Comparison of ENCODE assay signal across 8 cellular contexts in the genomic region with DNA sequence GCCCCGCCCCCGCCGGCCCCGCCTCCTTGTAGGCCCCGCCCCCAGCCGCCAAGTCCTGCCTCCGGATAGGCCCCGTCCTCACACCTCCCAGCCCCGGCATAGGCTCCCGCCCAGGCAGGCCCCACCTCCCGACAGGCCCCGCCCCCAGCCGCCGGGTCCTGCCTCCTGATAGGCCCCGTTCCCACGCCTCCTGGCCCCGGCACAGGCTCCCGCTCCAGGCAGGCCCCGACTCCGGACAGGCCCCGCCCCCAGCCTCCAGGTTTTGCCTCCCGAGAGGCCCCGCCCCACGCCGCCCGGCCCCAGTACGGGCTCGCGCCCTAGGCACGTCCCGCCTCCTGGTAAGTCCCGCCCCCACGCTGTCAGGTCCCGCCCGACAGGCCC. TPM values are rescaled to one million over a fixed set of nuclear protein-coding genes. Genes with fewer than 3 reads are reported as not detected.
A peak's percentile ranks its signal among the peaks of the same experiment; 100 is the strongest.
DNase-seq lines count a peak whose midpoint lies in the region; ATAC-seq and TF ChIP-seq lines count a peak whose summit lies in the region.

No MANE protein-coding gene starts in this region.

- H3K27ac Mint-ChIP-seq in dendritic cell treated with granulocyte-macrophage colony-stimulating factor and Interleukin-4, amounts not matched to agents 40 ng/mL and 50 ng/mL, for 4 days = peak overlapping the region; percentile 89

- TF ChIP-seq CTCF in BJ (IDR thresholded peaks at IDR 0.05; ENCODE audit: insufficient read depth, low read depth, low read length) (no peak), liver (IDR thresholded peaks at IDR 0.05; ENCODE audit: low read depth, low read length, missing input control) (no peak)

- peak overlapping the region; percentile 87 to 92 for H3K27ac ChIP-seq in liver (ENCODE audit: low read depth in 1 of 2, low read length in 2 of 2)

- ATAC-seq in GM19395 (IDR thresholded peaks at IDR 0.05; ENCODE audit: unreplicated experiment) (peak; percentile 89), HG03469 (IDR thresholded peaks at IDR 0.05; ENCODE audit: unreplicated experiment) (peak; percentile 72)

- CTCF ChIA-PET in BJ (lab: Yijun Ruan, JAX) = interaction anchor here (1.5 to 6.5 kb wide), 3 partner anchors 15 to 20 kb away, joined by 4 to 31 read pairs (median 24); no protein-coding TSS in a partner anchor

- peak overlapping the region; percentile 86 for H3K4me3 Mint-ChIP-seq in dendritic cell treated with granulocyte-macrophage colony-stimulating factor and Interleukin-4, amounts not matched to agents 40 ng/mL and 50 ng/mL, for 4 days

- H3K27me3 Mint-ChIP-seq in dendritic cell treated with granulocyte-macrophage colony-stimulating factor and Interleukin-4, amounts not matched to agents 40 ng/mL and 50 ng/mL, for 4 days = peaks cover 2% of the 10 kb centered on the region

- peaks cover 4 to 55% (median 38%) of the 10 kb centered on the region in 4 donors for H3K4me1 ChIP-seq in liver (ENCODE audit: control insufficient read depth in 4 of 4, insufficient read depth in 4 of 4, low read length in 3 of 4)

- TF ChIP-seq RAD21 in liver (IDR thresholded peaks at IDR 0.05) = no peak

- under 1% methylated on average over 35 of the region's 35 CpGs for WGBS in liver

- no peaks in the 10 kb centered on the region for H3K27me3 ChIP-seq in BJ (ENCODE audit: control insufficient read depth, insufficient read depth, low read length)
- no peaks in the 10 kb centered on the region for H3K27me3 ChIP-seq in liver (ENCODE audit: control insufficient read depth in 4 of 4, insufficient read depth in 4 of 4, low read length in 3 of 4)

- H3K9me3 ChIP-seq in liver (ENCODE audit: control insufficient read depth in 4 of 4, low read length in 3 of 4) = no peaks in the 10 kb centered on the region

- H3K4me3 ChIP-seq in BJ (ENCODE audit: low read depth, low read length) (peak overlapping the region; percentile 92), liver (ENCODE audit: low read depth in 1 of 3, low read length in 3 of 3) (peak overlapping the region in 1 of 3 donors; percentile 75)

- H3K9me3 Mint-ChIP-seq in dendritic cell treated with granulocyte-macrophage colony-stimulating factor and Interleukin-4, amounts not matched to agents 40 ng/mL and 50 ng/mL, for 4 days = no peaks in the 10 kb centered on the region

- peak; percentile 90 for DNase-seq in BJ (ENCODE audit: low read depth)
- DNase-seq in NCI-H524 treated with DMSO at 0.1 percent for 48 hours (lab: John Stamatoyannopoulos, UW) = peak; percentile 73
- peak; percentile 97 to 98 for DNase-seq in activated CD4-positive, alpha-beta T cell treated with anti-CD3 and anti-CD28 coated beads, Interleukin-2, amount 50 U/mL, for 4 hours
- DNase-seq in stimulated activated CD4-positive, alpha-beta T cell treated with anti-CD3 and anti-CD28 coated beads, Interleukin-4, amount 100 ng/mL, for 1 hour = peak; percentile 98

- POLR2A ChIA-PET in BJ (lab: Charles Lee) = no interaction called here

- intact Hi-C loops in dendritic cell treated with granulocyte-macrophage colony-stimulating factor and Interleukin-4, amounts not matched to agents 40 ng/mL and 50 ng/mL, for 4 days (cut with micrococcal nuclease) = no loop called here

- peaks cover 69% of the 10 kb centered on the region for H3K4me1 Mint-ChIP-seq in dendritic cell treated with granulocyte-macrophage colony-stimulating factor and Interleukin-4, amounts not matched to agents 40 ng/mL and 50 ng/mL, for 4 days (ENCODE audit: low read depth)

- H3K36me3 Mint-ChIP-seq in dendritic cell treated with granulocyte-macrophage colony-stimulating factor and Interleukin-4, amounts not matched to agents 40 ng/mL and 50 ng/mL, for 4 days (ENCODE audit: low read depth) = peaks cover 7% of the 10 kb centered on the region

- no peaks in the 10 kb centered on the region for H3K36me3 ChIP-seq in BJ (ENCODE audit: control insufficient read depth, insufficient read depth, low read length)
- no peaks in the 10 kb centered on the region for H3K36me3 ChIP-seq in liver (ENCODE audit: control insufficient read depth in 4 of 4, insufficient read depth in 3 of 4, low read depth in 1 of 4, low read length in 3 of 4)

- H3K9ac ChIP-seq in liver (ENCODE audit: low read depth in 1 of 2, low read length in 2 of 2) = no peak overlapping the region

TF ChIP-seq in liver, 16 proteins besides CTCF, POLR2A, EP300 and RAD21:
- TF ChIP-seq SP1 (IDR thresholded peaks at IDR 0.05) (peak; percentile 78), JUND (IDR thresholded peaks at IDR 0.05) (no peak)

RNA-seq across cellular contexts. Expression of gene MICALL2, which starts 0.2 kb away (rescaled TPM):
- 5.4 and 11.1 TPM in 2 replicates for polyA plus RNA-seq in BJ (2011; rRNA removed)
- polyA minus RNA-seq in BJ (2011; rRNA and poly(A)+ RNA removed) = 4.4 and 5.8 TPM in 2 replicates
- 10 to 100 TPM; 10.0 to 16.3 TPM for total RNA-seq in liver
- 1 to 10 TPM; 2.9 to 5.2 TPM for polyA plus RNA-seq in liver

RNA-seq across cellular contexts. Expression of gene INTS1, which starts 44.7 kb away (rescaled TPM):
- polyA plus RNA-seq in BJ (2011; rRNA removed) (7.6 and 21.8 TPM in 2 replicates), liver (10 to 100 TPM; 14.6 to 37.9 TPM)
- polyA minus RNA-seq in BJ (2011; rRNA and poly(A)+ RNA removed) = 19.7 and 26.6 TPM in 2 replicates
- 10 to 100 TPM; 26.8 to 34.6 TPM for total RNA-seq in liver
